In the genomic region with DNA sequence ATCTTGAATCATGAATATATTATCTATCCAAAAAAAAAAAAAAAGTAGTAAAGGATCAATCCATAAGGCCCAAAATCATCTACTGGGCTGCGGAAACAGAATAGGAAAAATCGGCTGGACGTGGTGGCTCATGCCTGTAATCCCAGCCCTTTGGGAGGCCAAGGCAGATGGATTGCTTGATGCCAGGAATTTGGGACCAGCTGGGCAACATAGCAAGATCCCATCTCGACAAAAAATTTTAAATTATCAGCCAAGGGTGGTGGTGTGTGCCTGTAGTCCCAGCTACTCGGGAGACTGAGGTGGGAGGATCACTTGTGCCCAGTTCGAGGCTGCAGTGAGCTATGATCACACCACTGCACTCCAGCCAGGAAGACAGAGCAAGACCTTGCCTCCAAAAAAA, we compare ENCODE assay signal across 23 cellular contexts. TPM values are rescaled to one million over a fixed set of nuclear protein-coding genes. Genes with fewer than 3 reads are reported as not detected.
DNase-seq lines count a peak whose midpoint lies in the region; ATAC-seq, FAIRE-seq and TF ChIP-seq lines count a peak whose summit lies in the region.
"Had no signal": no experiment of that assay in that cellular context is flagged by ENCODE, and none has a peak within 500 bp of the region (broad histone marks: within the 10 kb centered on the region; RNA-seq: fewer than 3 reads in every experiment).

No MANE protein-coding gene starts in this region.

- CTCF ChIA-PET in HEK293 (lab: Yijun Ruan, JAX): no interaction called here
- CTCF ChIA-PET in K562 (lab: Yijun Ruan, JAX; ENCODE audit: low intra/inter-chr PET ratio): no interaction called here

- in situ Hi-C loops in K562 (cut with MboI): no loop called here

- H3K36me3 ChIP-seq in HEK293 (ENCODE audit: control insufficient read depth in 2 of 2, insufficient read depth in 1 of 2, low read length in 2 of 2): peaks cover 6 to 28% of the 10 kb centered on the region in 2 experiments; a peak in 2 of 3 replicates
- H3K36me3 ChIP-seq in SK-N-MC (ENCODE audit: insufficient read depth, low read length): peaks cover 20% of the 10 kb centered on the region
- H3K36me3 ChIP-seq in K562 (ENCODE audit: control insufficient read depth, insufficient read depth, low read length): peaks cover 20% of the 10 kb centered on the region
- no peaks in the 10 kb centered on the region for H3K36me3 ChIP-seq in mucosa of descending colon (ENCODE audit: low read depth)

- H3K27ac ChIP-seq in HEK293 (ENCODE audit: extremely low read depth, low read depth, low read length) (no peak overlapping the region), SK-N-MC (0 out of 2 replicates have a peak overlapping the region, but pooled peaks have one; percentile 9), K562 (ENCODE audit: extremely low read depth, low read depth, low read length) (no peak overlapping the region)
- H3K27ac ChIP-seq: BLaER1 had no signal

- H3K4me1 ChIP-seq in HEK293 (ENCODE audit: control insufficient read depth, insufficient read depth, low read length) (no peaks in the 10 kb centered on the region), K562 (replicated peaks in 1 of 2; ENCODE audit: control insufficient read depth in 2 of 2, insufficient read depth in 2 of 2, low read length in 2 of 2) (peaks cover 3 to 5% of the 10 kb centered on the region in 2 experiments; a peak in 2 of 5 replicates), mucosa of descending colon (ENCODE audit: low read depth) (no peaks in the 10 kb centered on the region)
- H3K4me1 ChIP-seq: BE2C, Caco-2 had no signal

- no peaks in the 10 kb centered on the region for H4K20me1 ChIP-seq in K562 (replicated peaks; ENCODE audit: control insufficient read depth, insufficient read depth, low read length)

- POLR2A ChIA-PET in HEK293 (lab: Yijun Ruan, JAX) (interaction anchor here (0.6 kb wide), 1 partner anchor 30 kb away, joined by 5 read pairs; no protein-coding TSS in a partner anchor), K562 (lab: Yijun Ruan, JAX) (interaction anchor here (0.6 to 0.8 kb wide), 2 partner anchors 25 to 180 kb away, joined by 3 read pairs; no protein-coding TSS in a partner anchor)

- H2AFZ ChIP-seq in K562 (ENCODE audit: low read depth, low read length): peak overlapping the region; percentile 57; the same call in 1 of the 2 replicates

- TF ChIP-seq CTCF in HEK293 (tag by site-specific recombination; IDR thresholded peaks at IDR 0.05) (no peak), K562 (IDR thresholded peaks at IDR 0.05 in 2 of 3, conservative IDR thresholded peaks at IDR 0.05 in 1 of 3; ENCODE audit: insufficient read depth in 2 of 3, low read depth in 1 of 3, low read length in 3 of 3) (no peak), mucosa of descending colon (IDR thresholded peaks at IDR 0.05) (no peak)

- H3K79me2 ChIP-seq in K562 (ENCODE audit: control insufficient read depth, insufficient read depth, low read length): no peaks in the 10 kb centered on the region

- no peak for ATAC-seq in K562
- ATAC-seq in HG03342 (IDR thresholded peaks at IDR 0.05; ENCODE audit: unreplicated experiment): no peak
- no peak for ATAC-seq in mucosa of descending colon
- ATAC-seq: CD8-positive, alpha-beta T cell had no signal

- DNase-seq in SK-N-MC (ENCODE audit: low read depth, low spot score) (no peak), K562 (ENCODE audit: extremely low read depth in 1 of 4, low spot score in 3 of 4) (no peak), mucosa of descending colon (no peak)
- DNase-seq: 8988T; BE2C; C1 segment of cervical spinal cord; Caco-2; Calu3; CD4-positive, CD25-positive, alpha-beta regulatory T cell; CD8-positive, alpha-beta T cell; DMS79 treated with DMSO at 0.1 percent for 48 hours; GF-D8 had no signal

- H3K9me3 ChIP-seq in HEK293 (ENCODE audit: control insufficient read depth, insufficient read depth, low read depth, low read length) (no peaks in the 10 kb centered on the region), SK-N-MC (ENCODE audit: low read depth, low read length) (no peaks in the 10 kb centered on the region), K562 (replicated peaks; ENCODE audit: control insufficient read depth, insufficient read depth, low read depth, low read length) (no peaks in the 10 kb centered on the region), mucosa of descending colon (no peaks in the 10 kb centered on the region)
- H3K9me3 ChIP-seq: BE2C, BLaER1, Caco-2 had no signal

- no peaks in the 10 kb centered on the region for H3K27me3 ChIP-seq in K562 (ENCODE audit: control insufficient read depth in 2 of 2, insufficient read depth in 2 of 2, low read length in 2 of 2)
- H3K27me3 ChIP-seq: BE2C, BLaER1 had no signal

- no peaks in the 10 kb centered on the region for H3K9me1 ChIP-seq in K562 (ENCODE audit: control insufficient read depth, insufficient read depth, low read length)

- no peak overlapping the region for H3K4me2 ChIP-seq in K562 (ENCODE audit: insufficient read depth, low read length)
- H3K4me2 ChIP-seq: BLaER1 had no signal

- no TSS peak for BruUV-seq in K562 (replicated peaks; lab: Mats Ljungman, UMichigan)

- FAIRE-seq in K562 (lab: Jason Lieb, UNC): no peak
- FAIRE-seq: A204.1, D721Med, G401.6, GM12891, GM19239 had no signal

- no peak for TF ChIP-seq RAD21 in K562 (CRISPR knock-in tag; conservative IDR thresholded peaks at IDR 0.05 in 1 of 2, IDR thresholded peaks at IDR 0.05 in 1 of 2)

- intact Hi-C loops in K562 (cut with micrococcal nuclease) (loop anchor here (5.0 kb wide), 1 partner anchor 93 kb away; no protein-coding TSS in a partner anchor), mucosa of descending colon (cut with DNase I, micrococcal nuclease) (no loop called here)

- H3K9ac ChIP-seq in SK-N-MC (ENCODE audit: insufficient read length) (no peak overlapping the region), K562 (ENCODE audit: insufficient read depth in 1 of 2, low read depth in 2 of 2, low read length in 2 of 2) (no peak overlapping the region)
- H3K9ac ChIP-seq: BLaER1 had no signal

- TF ChIP-seq EP300 in K562 (IDR thresholded peaks at IDR 0.05; ENCODE audit: low read length): no peak

- WGBS in K562 (ENCODE audit: insufficient coverage, low coverage, missing lambda C conversion rate): 59% methylated on average over 6 of the region's 6 CpGs

- TF ChIP-seq POLR2A in K562 (conservative IDR thresholded peaks at IDR 0.05): no peak

- no peak overlapping the region for H3K4me3 ChIP-seq in HEK293 (ENCODE audit: low read depth, low read length)
- H3K4me3 ChIP-seq in SK-N-MC: no peak overlapping the region
- no peak overlapping the region for H3K4me3 ChIP-seq in K562
- no peak overlapping the region for H3K4me3 ChIP-seq in mucosa of descending colon
- H3K4me3 ChIP-seq: BLaER1 had no signal

RNA-seq across cellular contexts. Expression of a gene that starts 6.1 kb away (rescaled TPM):
- total RNA-seq in K562 (2011; cell fraction: chromatin; rRNA removed; ENCODE audit: low replicate concordance): 88.9 and 157 TPM in 2 replicates
- total RNA-seq in K562 (2011; cell fraction: nucleolus; rRNA removed): 73.2 and 83.2 TPM in 2 replicates
- total RNA-seq in K562 (2011; cell fraction: nucleoplasm; rRNA removed): 65.6 and 69.9 TPM in 2 replicates
- total RNA-seq in K562 (2014; rRNA removed): 25.7 and 26.5 TPM in 2 replicates
- 8.7 and 9.8 TPM in 2 replicates for total RNA-seq in K562 (2014; rRNA removed; fragmentation: Illumina TruSeq; extraction: Trizol)
- total RNA-seq in K562 (2015; rRNA removed; fragmentation: Illumina TruSeq; extraction: Trizol): 16.0 and 17.2 TPM in 2 replicates
- total RNA-seq in K562 (2021): 54.4 and 57.9 TPM in 2 replicates
- 20.1 and 28.7 TPM in 2 replicates for polyA plus RNA-seq in K562 (2011; rRNA removed)
- polyA plus RNA-seq in K562 (2011; cell fraction: cytosol; rRNA removed): 24.9 and 26.6 TPM in 2 replicates
- 70.4 and 103 TPM in 2 replicates for polyA plus RNA-seq in K562 (2011; cell fraction: nucleus; rRNA removed)
- 39.3 and 52.8 TPM in 2 replicates for polyA plus RNA-seq in K562 (2012)
- polyA plus RNA-seq in K562 (2014; fragmentation: Illumina TruSeq; extraction: Trizol): 44.3 and 44.8 TPM in 2 replicates
- polyA plus RNA-seq in K562 (2014; fragmentation: Nextera tagmentation; extraction: Ambion mirVana): 1 to 10 TPM; 3.1 to 5.4 TPM
- polyA plus RNA-seq in K562 (2014; rRNA removed): 42.8 and 46.6 TPM in 2 replicates
- polyA minus RNA-seq in K562 (2011; rRNA and poly(A)+ RNA removed): 14.5 and 16.5 TPM in 2 replicates
- polyA minus RNA-seq in K562 (2011; cell fraction: cytosol; rRNA and poly(A)+ RNA removed): 29.0 and 36.2 TPM in 2 replicates
- polyA minus RNA-seq in K562 (2011; cell fraction: nucleus; rRNA and poly(A)+ RNA removed): 20.6 and 36.3 TPM in 2 replicates
- total RNA-seq in mucosa of descending colon: 100 to 1,000 TPM in 1 of 3 donors, 10 to 100 TPM in 2; 63.3 to 104 (median 69.1) TPM

RNA-seq across cellular contexts. Expression of a gene that starts 14.0 kb away (rescaled TPM):
- 169 and 262 TPM in 2 replicates for total RNA-seq in K562 (2011; cell fraction: chromatin; rRNA removed; ENCODE audit: low replicate concordance)
- 136 and 137 TPM in 2 replicates for total RNA-seq in K562 (2011; cell fraction: nucleolus; rRNA removed)
- total RNA-seq in K562 (2011; cell fraction: nucleoplasm; rRNA removed): 121 and 132 TPM in 2 replicates
- total RNA-seq in K562 (2014; rRNA removed) (66.4 and 91.1 TPM in 2 replicates), K562 (2014; rRNA removed; fragmentation: Illumina TruSeq; extraction: Trizol) (70.4 and 70.8 TPM in 2 replicates), K562 (2015; rRNA removed; fragmentation: Illumina TruSeq; extraction: Trizol) (71.8 and 74.0 TPM in 2 replicates), K562 (2021) (62.9 and 67.5 TPM in 2 replicates), mucosa of descending colon (10 to 100 TPM; 41.4 to 48.6 (median 47.0) TPM)
- polyA plus RNA-seq in K562 (2011; rRNA removed) (76.8 and 87.2 TPM in 2 replicates), K562 (2014; fragmentation: Illumina TruSeq; extraction: Trizol) (70.9 and 75.5 TPM in 2 replicates), K562 (2014; fragmentation: Nextera tagmentation; extraction: Ambion mirVana) (10 to 100 TPM; 19.1 to 31.8 TPM), K562 (2014; rRNA removed) (92.4 and 95.6 TPM in 2 replicates)
- polyA plus RNA-seq in K562 (2011; cell fraction: cytosol; rRNA removed): 59.9 and 66.1 TPM in 2 replicates
- 209 and 258 TPM in 2 replicates for polyA plus RNA-seq in K562 (2011; cell fraction: nucleus; rRNA removed)
- polyA plus RNA-seq in K562 (2012): 55.0 and 58.2 TPM in 2 replicates
- polyA minus RNA-seq in K562 (2011; rRNA and poly(A)+ RNA removed): 70.4 and 76.8 TPM in 2 replicates
- 21.8 and 27.8 TPM in 2 replicates for polyA minus RNA-seq in K562 (2011; cell fraction: cytosol; rRNA and poly(A)+ RNA removed)
- 59.4 and 76.5 TPM in 2 replicates for polyA minus RNA-seq in K562 (2011; cell fraction: nucleus; rRNA and poly(A)+ RNA removed)

RNA-seq across cellular contexts. Expression of a gene that starts 25.5 kb away (rescaled TPM):
- 357 and 707 TPM in 2 replicates for total RNA-seq in K562 (2011; cell fraction: chromatin; rRNA removed; ENCODE audit: low replicate concordance)
- 352 and 411 TPM in 2 replicates for total RNA-seq in K562 (2011; cell fraction: nucleolus; rRNA removed)
- total RNA-seq in K562 (2011; cell fraction: nucleoplasm; rRNA removed): 363 and 369 TPM in 2 replicates
- total RNA-seq in K562 (2014; rRNA removed) (282 and 320 TPM in 2 replicates), K562 (2014; rRNA removed; fragmentation: Illumina TruSeq; extraction: Trizol) (277 and 296 TPM in 2 replicates), K562 (2015; rRNA removed; fragmentation: Illumina TruSeq; extraction: Trizol) (247 and 250 TPM in 2 replicates), K562 (2021) (367 and 385 TPM in 2 replicates), mucosa of descending colon (100 to 1,000 TPM; 215 to 297 (median 227) TPM)
- polyA plus RNA-seq in K562 (2011; rRNA removed) (505 and 704 TPM in 2 replicates), K562 (2014; fragmentation: Illumina TruSeq; extraction: Trizol) (400 and 440 TPM in 2 replicates), K562 (2014; fragmentation: Nextera tagmentation; extraction: Ambion mirVana) (100 to 1,000 TPM; 118 to 252 TPM), K562 (2014; rRNA removed) (275 and 325 TPM in 2 replicates)
- polyA plus RNA-seq in K562 (2011; cell fraction: cytosol; rRNA removed): 307 and 406 TPM in 2 replicates
- polyA plus RNA-seq in K562 (2011; cell fraction: nucleus; rRNA removed): 576 and 635 TPM in 2 replicates
- polyA plus RNA-seq in K562 (2012): 764 and 803 TPM in 2 replicates
- 381 and 396 TPM in 2 replicates for polyA minus RNA-seq in K562 (2011; rRNA and poly(A)+ RNA removed)
- polyA minus RNA-seq in K562 (2011; cell fraction: cytosol; rRNA and poly(A)+ RNA removed): 150 and 169 TPM in 2 replicates
- polyA minus RNA-seq in K562 (2011; cell fraction: nucleus; rRNA and poly(A)+ RNA removed): 111 and 158 TPM in 2 replicates

RNA-seq across cellular contexts. Expression of a gene that starts 36.9 kb away (rescaled TPM):
- 203 and 374 TPM in 2 replicates for total RNA-seq in K562 (2011; cell fraction: chromatin; rRNA removed; ENCODE audit: low replicate concordance)
- 204 and 235 TPM in 2 replicates for total RNA-seq in K562 (2011; cell fraction: nucleolus; rRNA removed)
- 155 and 178 TPM in 2 replicates for total RNA-seq in K562 (2011; cell fraction: nucleoplasm; rRNA removed)
- total RNA-seq in K562 (2014; rRNA removed) (47.1 and 54.2 TPM in 2 replicates), K562 (2014; rRNA removed; fragmentation: Illumina TruSeq; extraction: Trizol) (17.6 and 20.0 TPM in 2 replicates), K562 (2015; rRNA removed; fragmentation: Illumina TruSeq; extraction: Trizol) (33.6 and 37.7 TPM in 2 replicates), K562 (2021) (61.9 and 77.9 TPM in 2 replicates), mucosa of descending colon (10 to 100 TPM; 60.7 to 79.7 (median 72.3) TPM)
- polyA plus RNA-seq in K562 (2011; rRNA removed) (45.1 and 59.3 TPM in 2 replicates), K562 (2014; fragmentation: Illumina TruSeq; extraction: Trizol) (51.0 and 57.1 TPM in 2 replicates), K562 (2014; fragmentation: Nextera tagmentation; extraction: Ambion mirVana) (10 to 100 TPM in 1 of 2 experiments, 1 to 10 TPM in 1; 6.7 to 23.7 TPM), K562 (2014; rRNA removed) (65.0 and 68.5 TPM in 2 replicates)
- 54.7 and 103 TPM in 2 replicates for polyA plus RNA-seq in K562 (2011; cell fraction: cytosol; rRNA removed)
- 298 and 363 TPM in 2 replicates for polyA plus RNA-seq in K562 (2011; cell fraction: nucleus; rRNA removed)
- 47.0 and 54.1 TPM in 2 replicates for polyA plus RNA-seq in K562 (2012)
- polyA minus RNA-seq in K562 (2011; rRNA and poly(A)+ RNA removed): 45.4 and 50.7 TPM in 2 replicates
- 31.0 and 41.5 TPM in 2 replicates for polyA minus RNA-seq in K562 (2011; cell fraction: cytosol; rRNA and poly(A)+ RNA removed)
- polyA minus RNA-seq in K562 (2011; cell fraction: nucleus; rRNA and poly(A)+ RNA removed): 96.3 and 137 TPM in 2 replicates

RNA-seq across cellular contexts. Expression of a gene that starts 52.3 kb away (rescaled TPM):
- total RNA-seq in K562 (2011; cell fraction: chromatin; rRNA removed; ENCODE audit: low replicate concordance): not detected in 2 replicates
- total RNA-seq in K562 (2011; cell fraction: nucleolus; rRNA removed): not detected in 2 replicates
- not detected in 2 replicates for total RNA-seq in K562 (2011; cell fraction: nucleoplasm; rRNA removed)
- total RNA-seq in K562 (2014; rRNA removed) (not detected in 2 replicates), K562 (2014; rRNA removed; fragmentation: Illumina TruSeq; extraction: Trizol) (not detected in 2 replicates), K562 (2015; rRNA removed; fragmentation: Illumina TruSeq; extraction: Trizol) (not detected in 2 replicates), K562 (2021) (not detected in 2 replicates), mucosa of descending colon (under 1 TPM; 0.16 to 0.70 (median 0.35) TPM)
- polyA plus RNA-seq in K562 (2011; rRNA removed) (not detected in 2 replicates), K562 (2014; fragmentation: Illumina TruSeq; extraction: Trizol) (not detected in 2 replicates), K562 (2014; fragmentation: Nextera tagmentation; extraction: Ambion mirVana) (not detected), K562 (2014; rRNA removed) (not detected in 2 replicates)
- not detected in 2 replicates for polyA plus RNA-seq in K562 (2011; cell fraction: cytosol; rRNA removed)
- polyA plus RNA-seq in K562 (2011; cell fraction: nucleus; rRNA removed): not detected in 2 replicates
- polyA plus RNA-seq in K562 (2012): 0.04 TPM in 1 of 2 replicates, not detected in the other
- polyA minus RNA-seq in K562 (2011; rRNA and poly(A)+ RNA removed): not detected in 2 replicates
- polyA minus RNA-seq in K562 (2011; cell fraction: cytosol; rRNA and poly(A)+ RNA removed): not detected in 2 replicates
- not detected in 2 replicates for polyA minus RNA-seq in K562 (2011; cell fraction: nucleus; rRNA and poly(A)+ RNA removed)
- total RNA-seq: A673; Caco-2; Calu3; CD4-positive, CD25-positive, alpha-beta regulatory T cell; CD8-positive, alpha-beta T cell had no signal
- polyA plus RNA-seq: AG04450; CD14-positive monocyte; CD4-positive, CD25-positive, alpha-beta regulatory T cell had no signal
